1 cellular context compared by ENCODE assay signal in the genomic region with DNA sequence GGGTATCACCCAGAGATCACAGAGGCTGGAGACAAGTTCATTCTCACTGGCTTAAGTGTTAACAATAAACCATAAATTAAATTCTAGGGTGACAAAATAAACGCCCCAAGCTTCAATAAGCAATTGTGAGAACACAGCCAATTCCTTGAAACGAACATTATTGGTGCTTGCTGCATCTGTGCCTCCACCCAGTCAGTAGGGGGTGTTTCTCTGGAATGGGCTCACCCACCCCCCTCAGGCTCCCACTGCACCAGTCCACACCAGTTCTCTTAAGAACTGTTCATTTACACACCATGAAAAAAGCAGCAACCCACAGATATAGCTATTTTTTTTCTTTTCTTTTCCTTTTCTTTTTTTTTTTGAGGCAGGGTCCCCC.
TF ChIP-seq lines count a peak whose summit lies in the region.

No MANE protein-coding gene starts in this region.

TF ChIP-seq in H1, 55 proteins besides CTCF, POLR2A, EP300 and RAD21:
- TF ChIP-seq CHD2 (IDR thresholded peaks at IDR 0.05; ENCODE audit: low read length) (no peak), NANOG (IDR thresholded peaks at IDR 0.05; ENCODE audit: insufficient read depth, low read depth, low read length, poor library complexity, severe bottlenecking) (no peak), NRF1 (IDR thresholded peaks at IDR 0.05; ENCODE audit: low read depth, low read length) (no peak), CTBP2 (IDR thresholded peaks at IDR 0.05; ENCODE audit: borderline replicate concordance, insufficient read depth, insufficient read length, low read length) (no peak), TEAD4 (IDR thresholded peaks at IDR 0.05; ENCODE audit: low read depth, low read length) (no peak), SUZ12 (IDR thresholded peaks at IDR 0.05; ENCODE audit: low read length) (no peak), SRF (IDR thresholded peaks at IDR 0.05; ENCODE audit: low read depth, low read length) (no peak), FOSL1 (IDR thresholded peaks at IDR 0.05; ENCODE audit: insufficient read depth, low read depth, low read length) (no peak), CREB1 (IDR thresholded peaks at IDR 0.05) (no peak), PHF8 (conservative IDR thresholded peaks at IDR 0.05; ENCODE audit: low read depth, low read length) (no peak), BACH1 (IDR thresholded peaks at IDR 0.05; ENCODE audit: low read length) (no peak), HDAC6 (IDR thresholded peaks at IDR 0.05; ENCODE audit: low read depth, low read length) (no peak)
- TF ChIP-seq, protein P1, sequence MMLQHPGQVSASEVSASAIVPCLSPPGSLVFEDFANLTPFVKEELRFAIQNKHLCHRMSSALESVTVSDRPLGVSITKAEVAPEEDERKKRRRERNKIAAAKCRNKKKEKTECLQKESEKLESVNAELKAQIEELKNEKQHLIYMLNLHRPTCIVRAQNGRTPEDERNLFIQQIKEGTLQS (IDR thresholded peaks at IDR 0.05; ENCODE audit: insufficient read depth, low read depth, low read length) = no peak
- TF ChIP-seq, protein P2, sequence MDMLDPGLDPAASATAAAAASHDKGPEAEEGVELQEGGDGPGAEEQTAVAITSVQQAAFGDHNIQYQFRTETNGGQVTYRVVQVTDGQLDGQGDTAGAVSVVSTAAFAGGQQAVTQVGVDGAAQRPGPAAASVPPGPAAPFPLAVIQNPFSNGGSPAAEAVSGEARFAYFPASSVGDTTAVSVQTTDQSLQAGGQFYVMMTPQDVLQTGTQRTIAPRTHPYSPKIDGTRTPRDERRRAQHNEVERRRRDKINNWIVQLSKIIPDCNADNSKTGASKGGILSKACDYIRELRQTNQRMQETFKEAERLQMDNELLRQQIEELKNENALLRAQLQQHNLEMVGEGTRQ (IDR thresholded peaks at IDR 0.05; ENCODE audit: low read length) = no peak
- TF ChIP-seq, protein P3, sequence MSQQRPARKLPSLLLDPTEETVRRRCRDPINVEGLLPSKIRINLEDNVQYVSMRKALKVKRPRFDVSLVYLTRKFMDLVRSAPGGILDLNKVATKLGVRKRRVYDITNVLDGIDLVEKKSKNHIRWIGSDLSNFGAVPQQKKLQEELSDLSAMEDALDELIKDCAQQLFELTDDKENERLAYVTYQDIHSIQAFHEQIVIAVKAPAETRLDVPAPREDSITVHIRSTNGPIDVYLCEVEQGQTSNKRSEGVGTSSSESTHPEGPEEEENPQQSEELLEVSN (IDR thresholded peaks at IDR 0.05) = no peak
- TF ChIP-seq, protein P4, sequence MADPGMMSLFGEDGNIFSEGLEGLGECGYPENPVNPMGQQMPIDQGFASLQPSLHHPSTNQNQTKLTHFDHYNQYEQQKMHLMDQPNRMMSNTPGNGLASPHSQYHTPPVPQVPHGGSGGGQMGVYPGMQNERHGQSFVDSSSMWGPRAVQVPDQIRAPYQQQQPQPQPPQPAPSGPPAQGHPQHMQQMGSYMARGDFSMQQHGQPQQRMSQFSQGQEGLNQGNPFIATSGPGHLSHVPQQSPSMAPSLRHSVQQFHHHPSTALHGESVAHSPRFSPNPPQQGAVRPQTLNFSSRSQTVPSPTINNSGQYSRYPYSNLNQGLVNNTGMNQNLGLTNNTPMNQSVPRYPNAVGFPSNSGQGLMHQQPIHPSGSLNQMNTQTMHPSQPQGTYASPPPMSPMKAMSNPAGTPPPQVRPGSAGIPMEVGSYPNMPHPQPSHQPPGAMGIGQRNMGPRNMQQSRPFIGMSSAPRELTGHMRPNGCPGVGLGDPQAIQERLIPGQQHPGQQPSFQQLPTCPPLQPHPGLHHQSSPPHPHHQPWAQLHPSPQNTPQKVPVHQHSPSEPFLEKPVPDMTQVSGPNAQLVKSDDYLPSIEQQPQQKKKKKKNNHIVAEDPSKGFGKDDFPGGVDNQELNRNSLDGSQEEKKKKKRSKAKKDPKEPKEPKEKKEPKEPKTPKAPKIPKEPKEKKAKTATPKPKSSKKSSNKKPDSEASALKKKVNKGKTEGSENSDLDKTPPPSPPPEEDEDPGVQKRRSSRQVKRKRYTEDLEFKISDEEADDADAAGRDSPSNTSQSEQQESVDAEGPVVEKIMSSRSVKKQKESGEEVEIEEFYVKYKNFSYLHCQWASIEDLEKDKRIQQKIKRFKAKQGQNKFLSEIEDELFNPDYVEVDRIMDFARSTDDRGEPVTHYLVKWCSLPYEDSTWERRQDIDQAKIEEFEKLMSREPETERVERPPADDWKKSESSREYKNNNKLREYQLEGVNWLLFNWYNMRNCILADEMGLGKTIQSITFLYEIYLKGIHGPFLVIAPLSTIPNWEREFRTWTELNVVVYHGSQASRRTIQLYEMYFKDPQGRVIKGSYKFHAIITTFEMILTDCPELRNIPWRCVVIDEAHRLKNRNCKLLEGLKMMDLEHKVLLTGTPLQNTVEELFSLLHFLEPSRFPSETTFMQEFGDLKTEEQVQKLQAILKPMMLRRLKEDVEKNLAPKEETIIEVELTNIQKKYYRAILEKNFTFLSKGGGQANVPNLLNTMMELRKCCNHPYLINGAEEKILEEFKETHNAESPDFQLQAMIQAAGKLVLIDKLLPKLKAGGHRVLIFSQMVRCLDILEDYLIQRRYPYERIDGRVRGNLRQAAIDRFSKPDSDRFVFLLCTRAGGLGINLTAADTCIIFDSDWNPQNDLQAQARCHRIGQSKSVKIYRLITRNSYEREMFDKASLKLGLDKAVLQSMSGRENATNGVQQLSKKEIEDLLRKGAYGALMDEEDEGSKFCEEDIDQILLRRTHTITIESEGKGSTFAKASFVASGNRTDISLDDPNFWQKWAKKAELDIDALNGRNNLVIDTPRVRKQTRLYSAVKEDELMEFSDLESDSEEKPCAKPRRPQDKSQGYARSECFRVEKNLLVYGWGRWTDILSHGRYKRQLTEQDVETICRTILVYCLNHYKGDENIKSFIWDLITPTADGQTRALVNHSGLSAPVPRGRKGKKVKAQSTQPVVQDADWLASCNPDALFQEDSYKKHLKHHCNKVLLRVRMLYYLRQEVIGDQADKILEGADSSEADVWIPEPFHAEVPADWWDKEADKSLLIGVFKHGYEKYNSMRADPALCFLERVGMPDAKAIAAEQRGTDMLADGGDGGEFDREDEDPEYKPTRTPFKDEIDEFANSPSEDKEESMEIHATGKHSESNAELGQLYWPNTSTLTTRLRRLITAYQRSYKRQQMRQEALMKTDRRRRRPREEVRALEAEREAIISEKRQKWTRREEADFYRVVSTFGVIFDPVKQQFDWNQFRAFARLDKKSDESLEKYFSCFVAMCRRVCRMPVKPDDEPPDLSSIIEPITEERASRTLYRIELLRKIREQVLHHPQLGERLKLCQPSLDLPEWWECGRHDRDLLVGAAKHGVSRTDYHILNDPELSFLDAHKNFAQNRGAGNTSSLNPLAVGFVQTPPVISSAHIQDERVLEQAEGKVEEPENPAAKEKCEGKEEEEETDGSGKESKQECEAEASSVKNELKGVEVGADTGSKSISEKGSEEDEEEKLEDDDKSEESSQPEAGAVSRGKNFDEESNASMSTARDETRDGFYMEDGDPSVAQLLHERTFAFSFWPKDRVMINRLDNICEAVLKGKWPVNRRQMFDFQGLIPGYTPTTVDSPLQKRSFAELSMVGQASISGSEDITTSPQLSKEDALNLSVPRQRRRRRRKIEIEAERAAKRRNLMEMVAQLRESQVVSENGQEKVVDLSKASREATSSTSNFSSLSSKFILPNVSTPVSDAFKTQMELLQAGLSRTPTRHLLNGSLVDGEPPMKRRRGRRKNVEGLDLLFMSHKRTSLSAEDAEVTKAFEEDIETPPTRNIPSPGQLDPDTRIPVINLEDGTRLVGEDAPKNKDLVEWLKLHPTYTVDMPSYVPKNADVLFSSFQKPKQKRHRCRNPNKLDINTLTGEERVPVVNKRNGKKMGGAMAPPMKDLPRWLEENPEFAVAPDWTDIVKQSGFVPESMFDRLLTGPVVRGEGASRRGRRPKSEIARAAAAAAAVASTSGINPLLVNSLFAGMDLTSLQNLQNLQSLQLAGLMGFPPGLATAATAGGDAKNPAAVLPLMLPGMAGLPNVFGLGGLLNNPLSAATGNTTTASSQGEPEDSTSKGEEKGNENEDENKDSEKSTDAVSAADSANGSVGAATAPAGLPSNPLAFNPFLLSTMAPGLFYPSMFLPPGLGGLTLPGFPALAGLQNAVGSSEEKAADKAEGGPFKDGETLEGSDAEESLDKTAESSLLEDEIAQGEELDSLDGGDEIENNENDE (IDR thresholded peaks at IDR 0.05; ENCODE audit: insufficient replicate concordance, low read length) = no peak
